In the genomic region with DNA sequence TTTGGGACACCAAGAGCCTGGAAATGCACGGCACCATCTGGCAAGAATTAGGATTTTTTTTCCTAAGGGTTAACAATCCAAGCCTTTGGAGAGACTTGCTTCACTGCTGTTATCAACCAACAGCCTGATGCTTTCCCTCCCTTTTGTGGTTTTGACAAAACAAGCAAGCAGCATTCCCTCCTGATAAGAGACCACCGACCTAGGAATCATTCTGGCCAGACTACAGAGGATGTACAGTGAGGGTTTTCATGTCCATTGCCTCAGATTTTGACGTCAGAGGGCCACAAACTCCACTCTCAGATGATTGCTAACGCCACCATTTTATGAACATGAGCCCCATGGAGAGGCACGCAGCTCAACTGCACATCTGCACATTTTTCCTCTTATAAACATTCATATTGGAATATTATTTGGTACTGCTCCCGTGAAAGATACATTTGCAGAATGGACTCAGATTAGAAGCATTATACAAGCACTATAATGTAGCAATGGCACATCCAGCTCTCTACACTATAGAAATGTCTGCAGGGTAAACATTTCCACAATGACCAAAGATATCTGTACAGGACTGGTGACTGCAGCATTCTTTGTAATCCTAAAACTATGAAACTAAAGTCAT, we compare ENCODE assay signal across 1 cellular context.
TF ChIP-seq lines count a peak whose summit lies in the region.
"Not testable (repeated sequence)": the region's sequence is repeated elsewhere in the genome, so short reads cannot be mapped to it uniquely, and the experiment has no call there.

No MANE protein-coding gene starts in this region.

TF ChIP-seq in K562, 482 proteins besides CTCF, POLR2A, EP300 and RAD21 (continued from another document and continues in another):
- TF ChIP-seq, protein P1, sequence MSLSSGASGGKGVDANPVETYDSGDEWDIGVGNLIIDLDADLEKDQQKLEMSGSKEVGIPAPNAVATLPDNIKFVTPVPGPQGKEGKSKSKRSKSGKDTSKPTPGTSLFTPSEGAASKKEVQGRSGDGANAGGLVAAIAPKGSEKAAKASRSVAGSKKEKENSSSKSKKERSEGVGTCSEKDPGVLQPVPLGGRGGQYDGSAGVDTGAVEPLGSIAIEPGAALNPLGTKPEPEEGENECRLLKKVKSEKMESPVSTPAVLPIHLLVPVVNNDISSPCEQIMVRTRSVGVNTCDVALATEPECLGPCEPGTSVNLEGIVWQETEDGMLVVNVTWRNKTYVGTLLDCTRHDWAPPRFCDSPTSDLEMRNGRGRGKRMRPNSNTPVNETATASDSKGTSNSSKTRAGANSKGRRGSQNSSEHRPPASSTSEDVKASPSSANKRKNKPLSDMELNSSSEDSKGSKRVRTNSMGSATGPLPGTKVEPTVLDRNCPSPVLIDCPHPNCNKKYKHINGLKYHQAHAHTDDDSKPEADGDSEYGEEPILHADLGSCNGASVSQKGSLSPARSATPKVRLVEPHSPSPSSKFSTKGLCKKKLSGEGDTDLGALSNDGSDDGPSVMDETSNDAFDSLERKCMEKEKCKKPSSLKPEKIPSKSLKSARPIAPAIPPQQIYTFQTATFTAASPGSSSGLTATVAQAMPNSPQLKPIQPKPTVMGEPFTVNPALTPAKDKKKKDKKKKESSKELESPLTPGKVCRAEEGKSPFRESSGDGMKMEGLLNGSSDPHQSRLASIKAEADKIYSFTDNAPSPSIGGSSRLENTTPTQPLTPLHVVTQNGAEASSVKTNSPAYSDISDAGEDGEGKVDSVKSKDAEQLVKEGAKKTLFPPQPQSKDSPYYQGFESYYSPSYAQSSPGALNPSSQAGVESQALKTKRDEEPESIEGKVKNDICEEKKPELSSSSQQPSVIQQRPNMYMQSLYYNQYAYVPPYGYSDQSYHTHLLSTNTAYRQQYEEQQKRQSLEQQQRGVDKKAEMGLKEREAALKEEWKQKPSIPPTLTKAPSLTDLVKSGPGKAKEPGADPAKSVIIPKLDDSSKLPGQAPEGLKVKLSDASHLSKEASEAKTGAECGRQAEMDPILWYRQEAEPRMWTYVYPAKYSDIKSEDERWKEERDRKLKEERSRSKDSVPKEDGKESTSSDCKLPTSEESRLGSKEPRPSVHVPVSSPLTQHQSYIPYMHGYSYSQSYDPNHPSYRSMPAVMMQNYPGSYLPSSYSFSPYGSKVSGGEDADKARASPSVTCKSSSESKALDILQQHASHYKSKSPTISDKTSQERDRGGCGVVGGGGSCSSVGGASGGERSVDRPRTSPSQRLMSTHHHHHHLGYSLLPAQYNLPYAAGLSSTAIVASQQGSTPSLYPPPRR (CRISPR knock-in tag; IDR thresholded peaks at IDR 0.05; ENCODE audit: borderline replicate concordance) = peak; percentile 98; the same call in 1 of the 2 replicates
- TF ChIP-seq BCL6 (CRISPR knock-in tag; IDR thresholded peaks at IDR 0.05) (peak; percentile 17; the same call in 1 of the 2 replicates), ATF7 (IDR thresholded peaks at IDR 0.05) (peak; percentile 95), MNT (conservative IDR thresholded peaks at IDR 0.05) (peak in 1 of 2 experiments; percentile 64; a peak in 3 of 4 replicates), RAD51 (IDR thresholded peaks at IDR 0.05; ENCODE audit: borderline replicate concordance, low read depth) (0 out of 2 replicates have a peak, but pooled peaks have one; percentile 34), HDAC1 (IDR thresholded peaks at IDR 0.05) (peak; percentile 35 to 99; a peak in 2 of 4 replicates), NFE2 (IDR thresholded peaks at IDR 0.05; ENCODE audit: low read depth) (peak; percentile 36; the same call in 1 of the 2 replicates), TCF3 (CRISPR knock-in tag; IDR thresholded peaks at IDR 0.05) (peak; percentile 99), CTBP1 (IDR thresholded peaks at IDR 0.05; ENCODE audit: borderline replicate concordance) (peak; percentile 96), DPF2 (IDR thresholded peaks at IDR 0.05) (peak; percentile 98), ZNF175 (CRISPR knock-in tag; IDR thresholded peaks at IDR 0.05; ENCODE audit: low read depth) (peak; percentile 97), CREB1 (IDR thresholded peaks at IDR 0.05) (0 out of 2 replicates have a peak, but pooled peaks have one; percentile 49), CREB1 (CRISPR knock-in tag; IDR thresholded peaks at IDR 0.05) (peak; percentile 75), FOXM1 (IDR thresholded peaks at IDR 0.05; ENCODE audit: low read depth) (peak; percentile 89), NONO (IDR thresholded peaks at IDR 0.05; ENCODE audit: low read depth in 2 of 2, low read length in 1 of 2) (peak in 1 of 2 experiments; percentile 46; a peak in 1 of 4 replicates), GABPB1 (CRISPR knock-in tag; IDR thresholded peaks at IDR 0.05) (peak; percentile 50; the same call in 1 of the 2 replicates), ZNF644 (tag; IDR thresholded peaks at IDR 0.05; ENCODE audit: low read depth) (peak; percentile 87), ZNF79 (CRISPR knock-in tag; IDR thresholded peaks at IDR 0.05; ENCODE audit: low read depth) (peak; percentile 45; the same call in 1 of the 2 replicates), NBN (IDR thresholded peaks at IDR 0.05; ENCODE audit: low read depth) (peak; percentile 93; the same call in 1 of the 2 replicates), IRF9 (tag; IDR thresholded peaks at IDR 0.05) (peak; percentile 47; the same call in 1 of the 2 replicates), TAF7 (tag; IDR thresholded peaks at IDR 0.05) (peak; percentile 13; the same call in 1 of the 2 replicates), ARNT (IDR thresholded peaks at IDR 0.05) (peak; percentile 43 to 90; a peak in 2 of 4 replicates), POLR2AphosphoS5 (IDR thresholded peaks at IDR 0.05; ENCODE audit: control insufficient read depth, insufficient read depth, low read depth, low read length) (peak; percentile 70; the same call in 1 of the 2 replicates), TBL1XR1 (IDR thresholded peaks at IDR 0.05; ENCODE audit: low read length in 2 of 2) (peak in 1 of 2 experiments; percentile 88; a peak in 1 of 4 replicates), ATF3 (IDR thresholded peaks at IDR 0.05) (peak; percentile 89), ATF3 (CRISPR knock-in tag; conservative IDR thresholded peaks at IDR 0.05) (peak; percentile 36; the same call in 1 of the 2 replicates), RBBP5 (IDR thresholded peaks at IDR 0.05; ENCODE audit: borderline replicate concordance, insufficient read depth, low read length, poor library complexity, severe bottlenecking) (peak; percentile 28), KHSRP (IDR thresholded peaks at IDR 0.05) (peak; percentile 84; the same call in 1 of the 2 replicates), RCOR1 (IDR thresholded peaks at IDR 0.05; ENCODE audit: borderline replicate concordance in 1 of 2, low read depth in 2 of 2, low read length in 2 of 2) (peak; percentile 89 to 98; a peak in 3 of 4 replicates), TARDBP (IDR thresholded peaks at IDR 0.05) (peak; percentile 93; the same call in 1 of the 2 replicates), RUNX1 (IDR thresholded peaks at IDR 0.05; ENCODE audit: low read depth) (peak; percentile 97), NCOR1 (IDR thresholded peaks at IDR 0.05) (peak; percentile 95), BCOR (IDR thresholded peaks at IDR 0.05) (peak; percentile 84), SMAD3 (CRISPR knock-in tag; conservative IDR thresholded peaks at IDR 0.05) (peak; percentile 87), EHMT2 (IDR thresholded peaks at IDR 0.05) (peak; percentile 56; the same call in 1 of the 2 replicates), ETV1 (tag; conservative IDR thresholded peaks at IDR 0.05; ENCODE audit: low read depth) (peak; percentile 46; the same call in 1 of the 2 replicates), GABPA (tag; conservative IDR thresholded peaks at IDR 0.05; ENCODE audit: low read depth) (peak; percentile 52), ZNF24 (IDR thresholded peaks at IDR 0.05) (peak; percentile 73; the same call in 1 of the 2 replicates), CREM (IDR thresholded peaks at IDR 0.05; ENCODE audit: low read depth) (peak; percentile 89), SMAD4 (CRISPR knock-in tag; conservative IDR thresholded peaks at IDR 0.05) (peak; percentile 96), TEAD4 (IDR thresholded peaks at IDR 0.05; ENCODE audit: low read length) (peak; percentile 92), EP400 (IDR thresholded peaks at IDR 0.05) (peak; percentile 72), RBFOX2 (IDR thresholded peaks at IDR 0.05; ENCODE audit: low read depth, low read length) (peak; percentile 49), CBFA2T3 (IDR thresholded peaks at IDR 0.05) (peak; percentile 97), NRF1 (conservative IDR thresholded peaks at IDR 0.05 in 1 of 2, IDR thresholded peaks at IDR 0.05 in 1 of 2) (peak; percentile 13 to 59; a peak in 3 of 4 replicates), YY1 (IDR thresholded peaks at IDR 0.05; ENCODE audit: borderline replicate concordance in 1 of 3, control insufficient read depth in 1 of 3, extremely low read depth in 1 of 3, insufficient read depth in 3 of 3, insufficient read length in 1 of 3, insufficient replicate concordance in 2 of 3, low read depth in 1 of 3, low read length in 2 of 3) (peak in 1 of 3 experiments; percentile 55), KAT8 (IDR thresholded peaks at IDR 0.05; ENCODE audit: low read depth) (peak; percentile 80; the same call in 1 of the 2 replicates), CC2D1A (IDR thresholded peaks at IDR 0.05) (peak; percentile 80; the same call in 1 of the 2 replicates), SP1 (CRISPR knock-in tag; IDR thresholded peaks at IDR 0.05) (peak; percentile 89), KLF16 (IDR thresholded peaks at IDR 0.05) (peak; percentile 96), ZEB2 (IDR thresholded peaks at IDR 0.05) (peak; percentile 89), ID3 (tag; IDR thresholded peaks at IDR 0.05) (peak; percentile 91)
- TF ChIP-seq, protein P2, sequence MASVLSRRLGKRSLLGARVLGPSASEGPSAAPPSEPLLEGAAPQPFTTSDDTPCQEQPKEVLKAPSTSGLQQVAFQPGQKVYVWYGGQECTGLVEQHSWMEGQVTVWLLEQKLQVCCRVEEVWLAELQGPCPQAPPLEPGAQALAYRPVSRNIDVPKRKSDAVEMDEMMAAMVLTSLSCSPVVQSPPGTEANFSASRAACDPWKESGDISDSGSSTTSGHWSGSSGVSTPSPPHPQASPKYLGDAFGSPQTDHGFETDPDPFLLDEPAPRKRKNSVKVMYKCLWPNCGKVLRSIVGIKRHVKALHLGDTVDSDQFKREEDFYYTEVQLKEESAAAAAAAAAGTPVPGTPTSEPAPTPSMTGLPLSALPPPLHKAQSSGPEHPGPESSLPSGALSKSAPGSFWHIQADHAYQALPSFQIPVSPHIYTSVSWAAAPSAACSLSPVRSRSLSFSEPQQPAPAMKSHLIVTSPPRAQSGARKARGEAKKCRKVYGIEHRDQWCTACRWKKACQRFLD (CRISPR knock-in tag; IDR thresholded peaks at IDR 0.05) = peak; percentile 90
- not testable (repeated sequence) for TF ChIP-seq FOXM1 (CRISPR knock-in tag; IDR thresholded peaks at IDR 0.05; ENCODE audit: low read depth); TEAD4 (CRISPR knock-in tag; IDR thresholded peaks at IDR 0.05; ENCODE audit: borderline replicate concordance); ID3 (CRISPR knock-in tag; IDR thresholded peaks at IDR 0.05)
- TF ChIP-seq, protein P3, sequence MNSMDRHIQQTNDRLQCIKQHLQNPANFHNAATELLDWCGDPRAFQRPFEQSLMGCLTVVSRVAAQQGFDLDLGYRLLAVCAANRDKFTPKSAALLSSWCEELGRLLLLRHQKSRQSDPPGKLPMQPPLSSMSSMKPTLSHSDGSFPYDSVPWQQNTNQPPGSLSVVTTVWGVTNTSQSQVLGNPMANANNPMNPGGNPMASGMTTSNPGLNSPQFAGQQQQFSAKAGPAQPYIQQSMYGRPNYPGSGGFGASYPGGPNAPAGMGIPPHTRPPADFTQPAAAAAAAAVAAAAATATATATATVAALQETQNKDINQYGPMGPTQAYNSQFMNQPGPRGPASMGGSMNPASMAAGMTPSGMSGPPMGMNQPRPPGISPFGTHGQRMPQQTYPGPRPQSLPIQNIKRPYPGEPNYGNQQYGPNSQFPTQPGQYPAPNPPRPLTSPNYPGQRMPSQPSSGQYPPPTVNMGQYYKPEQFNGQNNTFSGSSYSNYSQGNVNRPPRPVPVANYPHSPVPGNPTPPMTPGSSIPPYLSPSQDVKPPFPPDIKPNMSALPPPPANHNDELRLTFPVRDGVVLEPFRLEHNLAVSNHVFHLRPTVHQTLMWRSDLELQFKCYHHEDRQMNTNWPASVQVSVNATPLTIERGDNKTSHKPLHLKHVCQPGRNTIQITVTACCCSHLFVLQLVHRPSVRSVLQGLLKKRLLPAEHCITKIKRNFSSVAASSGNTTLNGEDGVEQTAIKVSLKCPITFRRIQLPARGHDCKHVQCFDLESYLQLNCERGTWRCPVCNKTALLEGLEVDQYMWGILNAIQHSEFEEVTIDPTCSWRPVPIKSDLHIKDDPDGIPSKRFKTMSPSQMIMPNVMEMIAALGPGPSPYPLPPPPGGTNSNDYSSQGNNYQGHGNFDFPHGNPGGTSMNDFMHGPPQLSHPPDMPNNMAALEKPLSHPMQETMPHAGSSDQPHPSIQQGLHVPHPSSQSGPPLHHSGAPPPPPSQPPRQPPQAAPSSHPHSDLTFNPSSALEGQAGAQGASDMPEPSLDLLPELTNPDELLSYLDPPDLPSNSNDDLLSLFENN (IDR thresholded peaks at IDR 0.05; ENCODE audit: low read depth in 2 of 2, low read length in 2 of 2) = peak in 1 of 2 experiments; percentile 94; a peak in 2 of 4 replicates
